Comparison of ENCODE assay signal across 8 cellular contexts in genomic region chr10:99620713-99621453, GRCh38. TPM values are rescaled to one million over a fixed set of nuclear protein-coding genes. Genes with fewer than 3 reads are reported as not detected.
DNase-seq lines count a peak whose midpoint lies in the region; ATAC-seq and TF ChIP-seq lines count a peak whose summit lies in the region.

No MANE protein-coding gene starts in this region.

- peaks cover 20% of the 10 kb centered on the region for H4K20me1 ChIP-seq in OCI-LY7 (ENCODE audit: insufficient read depth, low read length)

- no TSS peak for BruUV-seq in OCI-LY7 (replicated peaks; lab: Mats Ljungman, UMichigan)

- H3K27ac ChIP-seq in OCI-LY7 (ENCODE audit: low read depth, low read length, poor library complexity, severe bottlenecking) (peak overlapping the region; percentile 85), epithelial cell of prostate (peak overlapping the region; percentile 96)

- ATAC-seq in GM21367 (IDR thresholded peaks at IDR 0.05; ENCODE audit: unreplicated experiment), result peak; percentile 78

- H3K4me2 ChIP-seq in OCI-LY7 (ENCODE audit: low read length), result peak overlapping the region; percentile 85

- H3K36me3 ChIP-seq in OCI-LY7 (ENCODE audit: insufficient read depth, low read length), result peaks cover 11% of the 10 kb centered on the region; the same call in 1 of the 2 replicates

- H3K79me2 ChIP-seq in OCI-LY7 (ENCODE audit: insufficient read depth, low read depth, low read length), result peaks cover 29% of the 10 kb centered on the region; the same call in 1 of the 2 replicates

- intact Hi-C loops in OCI-LY7 (cut with micrococcal nuclease; ENCODE audit: unreplicated experiment), result loop anchor here (2.0 to 5.0 kb wide), 3 partner anchors 38 to 190 kb away; partner anchors contain the start of genes COX15, CUTC, ENTPD7 and GOT1

- H3K9me2 ChIP-seq in OCI-LY7 (ENCODE audit: insufficient read depth, low read length), result no peaks in the 10 kb centered on the region

- no peak; the same call in 1 of the 2 replicates for TF ChIP-seq CTCF in OCI-LY7 (conservative IDR thresholded peaks at IDR 0.05; ENCODE audit: low read length)

- H3K9me3 ChIP-seq in OCI-LY7 (ENCODE audit: low read length), result no peaks in the 10 kb centered on the region

- H3K4me1 ChIP-seq in OCI-LY7 (ENCODE audit: insufficient read depth, low read length, poor library complexity, severe bottlenecking), result peaks cover 25% of the 10 kb centered on the region

- CTCF ChIA-PET in OCI-LY7 (lab: Charles Lee; ENCODE audit: unreplicated experiment), result interaction anchor here (0.6 kb wide), 1 partner anchor 273 kb away, joined by 3 read pairs; no protein-coding TSS in a partner anchor

- peak overlapping the region; percentile 77 for H2AFZ ChIP-seq in OCI-LY7 (ENCODE audit: low read length)

- POLR2A ChIA-PET in OCI-LY7 (lab: Charles Lee), result interaction anchor here (0.6 to 1.8 kb wide), 9 partner anchors 14 to 185 kb away, joined by 3 to 13 read pairs (median 3); partner anchors contain the start of genes COX15, CUTC and ENTPD7

- peak; percentile 67 for DNase-seq in COLO829 (ENCODE audit: low spot score)
- DNase-seq in HUDEP-2 (lab: John Stamatoyannopoulos, UW; ENCODE audit: unreplicated experiment in 76 of 76), result peak in 74 of 76 experiments; percentile 35 to 99 (median 84)
- DNase-seq in OCI-LY7 (ENCODE audit: low spot score), result peak; percentile 69
- DNase-seq in activated T-cell treated with anti-CD3 and anti-CD28 coated beads for 4 hours, result peak; percentile 74
- peak; percentile 80 for DNase-seq in epithelial cell of prostate (ENCODE audit: low read depth, low spot score)
- peak; percentile 93 for DNase-seq in mucosa of gallbladder (ENCODE audit: low spot score)
- peak; percentile 83 for DNase-seq in stimulated activated CD8-positive, alpha-beta memory T cell treated with anti-CD3 and anti-CD28 coated beads, Interleukin-4, amount 100 ng/mL, for 24 hours (ENCODE audit: low read depth)

- H3K4me3 ChIP-seq in OCI-LY7 (ENCODE audit: low read depth, low read length, poor library complexity, severe bottlenecking), result peak overlapping the region; percentile 96

RNA-seq across cellular contexts. Expression of gene SLC25A28, which starts 0.6 kb away (rescaled TPM):
- total RNA-seq in OCI-LY7 (2014; rRNA removed; shearing (Covaris generic)), result 31.6 and 35.6 TPM in 2 replicates
- 36.3 and 38.3 TPM in 2 replicates for total RNA-seq in OCI-LY7 (2022)
- total RNA-seq in mucosa of gallbladder, result 42.0 TPM

RNA-seq across cellular contexts. Expression of gene ENTPD7, which starts 38.4 kb away (rescaled TPM):
- 2.8 and 3.3 TPM in 2 replicates for total RNA-seq in OCI-LY7 (2014; rRNA removed; shearing (Covaris generic))
- total RNA-seq in OCI-LY7 (2022) (5.6 and 7.6 TPM in 2 replicates), mucosa of gallbladder (14.4 TPM)

Comparison
In these comparisons a context has a peak if more than half of its experiments do, and no peak if none do; other contexts are left out.
1. Peak in every context shown above with its lines: DNase-seq, ATAC-seq, H3K4me3 ChIP-seq and H3K27ac ChIP-seq.